Comparison of ENCODE assay signal across 28 cellular contexts in genomic region chr6:39170860-39171259, GRCh38. TPM values are rescaled to one million over a fixed set of nuclear protein-coding genes. Genes with fewer than 3 reads are reported as not detected.
"Had no signal": no experiment of that assay in that cellular context is flagged by ENCODE, and none has a peak within 500 bp of the region (broad histone marks: within the 10 kb centered on the region; RNA-seq: fewer than 3 reads in every experiment).

No MANE protein-coding gene starts in this region.

- H3K4me3 ChIP-seq: adrenal gland, MG63 had no signal

- ATAC-seq: activated CD4-positive, alpha-beta T cell treated with anti-CD3 and anti-CD28 coated beads for 36 hours; activated CD4-positive, CD25-positive, alpha-beta regulatory T cell treated with anti-CD3 and anti-CD28 coated beads, Interleukin-2, amount 50 U/mL, for 24 hours; activated T-cell treated with anti-CD3 and anti-CD28 coated beads, Interleukin-2, amount 50 U/mL, for 4 hours had no signal

- H3K9me3 ChIP-seq: adrenal gland had no signal

- H3K36me3 ChIP-seq: adrenal gland, brain microvascular endothelial cell, MG63 had no signal

- H3K27me3 ChIP-seq: adrenal gland, brain microvascular endothelial cell, MG63 had no signal

- H3K27ac ChIP-seq: adrenal gland, brain microvascular endothelial cell had no signal

- H3K4me1 ChIP-seq: adrenal gland had no signal

- DNase-seq: activated CD4-positive, alpha-beta memory T cell treated with anti-CD3 and anti-CD28 coated beads for 36 hours; activated CD4-positive, alpha-beta T cell treated with anti-CD3 and anti-CD28 coated beads for 36 hours; activated CD4-positive, alpha-beta T cell treated with anti-CD3 and anti-CD28 coated beads, Interleukin-2, amount 50 U/mL, for 1 hour; activated CD8-positive, alpha-beta memory T cell treated with anti-CD3 and anti-CD28 coated beads, Interleukin-2, amount 50 U/mL, for 4 hours; activated naive CD4-positive, alpha-beta T cell; activated naive CD4-positive, alpha-beta T cell treated with anti-CD3 and anti-CD28 coated beads, Interleukin-2, amount 50 U/mL, for 16 hours; activated naive CD8-positive, alpha-beta T cell treated with anti-CD3 and anti-CD28 coated beads, Interleukin-2, amount 10 ng/mL, durations not matched to agents 7 days and 5 days; activated T-cell treated with anti-CD3 and anti-CD28 coated beads for 4 hours; activated T-cell treated with anti-CD3 and anti-CD28 coated beads, Interleukin-2, amount 50 U/mL, for 4 hours; adrenal gland; brain microvascular endothelial cell; Kasumi-1; KG1; MG63; NCI-H1048; NCI-H1105 treated with DMSO at 0.1 percent for 48 hours; NCI-H1436; NCI-H1694 treated with DMSO at 0.1 percent for 48 hours; NCI-H2029; NCI-H345; NCI-H524 treated with DMSO at 0.1 percent for 48 hours; NCI-H748 treated with DMSO at 0.1 percent for 48 hours; NK-92 treated with Interleukin-12 subunit alpha and Interleukin-12 subunit beta, amount 100 ng/mL, for 24 hours; Right ventricle myocardium superior; T1000 had no signal

RNA-seq across cellular contexts. Expression of gene KCNK5, which starts 58.4 kb away (rescaled TPM):
- total RNA-seq: OCI-LY7 had no signal
- polyA plus RNA-seq: IgD-negative memory B cell had no signal
